Comparison of ENCODE assay signal across 1 cellular context in the genomic region with DNA sequence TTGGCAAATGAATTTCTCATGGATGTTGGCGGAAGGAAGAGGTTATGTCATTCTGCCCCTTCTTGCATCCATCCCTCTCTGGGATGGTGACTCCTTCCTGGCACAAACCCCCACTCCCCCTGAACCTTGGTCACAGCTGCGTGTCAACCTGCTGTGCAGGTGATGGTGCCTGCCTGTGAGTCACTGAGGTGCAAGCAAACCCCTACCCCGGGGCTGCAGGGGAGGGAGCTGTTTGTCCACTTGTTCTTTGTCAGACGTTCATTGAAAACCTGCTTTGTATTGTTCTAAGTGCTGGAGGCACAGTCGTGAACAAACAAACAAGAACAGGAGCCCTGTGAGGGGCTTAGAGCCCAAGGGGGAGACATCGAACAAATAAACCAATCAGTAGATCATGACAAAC.
TF ChIP-seq lines count a peak whose summit lies in the region.

No MANE protein-coding gene starts in this region.

TF ChIP-seq in HepG2, 621 proteins besides CTCF, POLR2A, EP300 and RAD21:
- TF ChIP-seq GTF3A (CRISPR knock-in tag; conservative IDR thresholded peaks at IDR 0.05) (no peak), SP1 (IDR thresholded peaks at IDR 0.05) (no peak), SP1 (CRISPR knock-in tag; IDR thresholded peaks at IDR 0.05) (no peak), ZBTB38 (CRISPR knock-in tag; IDR thresholded peaks at IDR 0.05) (no peak), FOSL2 (CRISPR knock-in tag; IDR thresholded peaks at IDR 0.05) (peak; percentile 21; the same call in 1 of the 2 replicates)
TF ChIP-seq in HepG2: peak in this region for 1.
